ENCODE assay signal across 1 cellular context in the genomic region with DNA sequence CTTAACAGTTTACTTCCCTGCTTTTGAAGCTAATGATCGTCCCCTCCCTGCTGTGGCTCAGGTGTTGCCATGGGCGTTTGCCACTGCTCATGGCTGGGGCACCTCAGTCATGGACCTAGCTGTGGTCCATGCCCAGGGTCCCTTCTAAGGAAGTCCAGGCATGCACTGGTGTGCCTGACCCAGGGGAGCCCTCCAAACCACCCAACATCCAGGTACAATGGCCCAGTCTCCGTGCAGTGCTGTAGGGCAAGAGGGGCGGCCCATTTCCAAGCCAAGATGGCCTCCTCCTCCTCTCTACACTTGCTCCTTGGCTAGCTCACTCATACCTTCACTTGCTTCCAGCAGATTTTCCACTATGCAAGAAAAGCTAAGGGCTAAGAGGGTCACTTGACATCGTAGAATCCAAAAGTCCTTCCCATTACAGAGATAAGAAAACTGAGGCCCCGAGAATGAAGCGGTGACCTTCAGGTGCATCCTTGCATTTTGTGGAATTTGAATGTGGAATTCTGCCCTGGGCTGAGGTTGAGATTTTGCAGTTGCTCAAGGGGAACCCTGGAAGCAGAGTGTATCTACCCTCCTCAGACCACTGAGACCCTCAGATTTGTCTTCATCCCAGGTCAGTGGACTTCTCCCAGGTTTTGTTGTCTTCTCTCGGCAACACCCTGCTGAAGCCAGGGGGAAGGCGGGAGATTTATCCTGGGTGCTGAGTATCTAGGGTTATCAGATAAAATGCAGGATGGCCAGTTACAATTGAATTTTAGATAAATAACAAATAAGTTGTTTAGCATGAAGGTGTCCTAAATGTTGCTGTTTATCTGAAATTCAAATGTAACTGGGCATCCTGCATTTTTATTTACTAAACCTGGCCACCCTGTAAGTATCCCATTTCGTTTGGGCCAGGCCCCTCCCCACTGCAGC.
TF ChIP-seq lines count a peak whose summit lies in the region.

No MANE protein-coding gene starts in this region.

TF ChIP-seq in WTC11, 78 proteins besides CTCF, POLR2A, EP300 and RAD21:
- TF ChIP-seq, protein P1, sequence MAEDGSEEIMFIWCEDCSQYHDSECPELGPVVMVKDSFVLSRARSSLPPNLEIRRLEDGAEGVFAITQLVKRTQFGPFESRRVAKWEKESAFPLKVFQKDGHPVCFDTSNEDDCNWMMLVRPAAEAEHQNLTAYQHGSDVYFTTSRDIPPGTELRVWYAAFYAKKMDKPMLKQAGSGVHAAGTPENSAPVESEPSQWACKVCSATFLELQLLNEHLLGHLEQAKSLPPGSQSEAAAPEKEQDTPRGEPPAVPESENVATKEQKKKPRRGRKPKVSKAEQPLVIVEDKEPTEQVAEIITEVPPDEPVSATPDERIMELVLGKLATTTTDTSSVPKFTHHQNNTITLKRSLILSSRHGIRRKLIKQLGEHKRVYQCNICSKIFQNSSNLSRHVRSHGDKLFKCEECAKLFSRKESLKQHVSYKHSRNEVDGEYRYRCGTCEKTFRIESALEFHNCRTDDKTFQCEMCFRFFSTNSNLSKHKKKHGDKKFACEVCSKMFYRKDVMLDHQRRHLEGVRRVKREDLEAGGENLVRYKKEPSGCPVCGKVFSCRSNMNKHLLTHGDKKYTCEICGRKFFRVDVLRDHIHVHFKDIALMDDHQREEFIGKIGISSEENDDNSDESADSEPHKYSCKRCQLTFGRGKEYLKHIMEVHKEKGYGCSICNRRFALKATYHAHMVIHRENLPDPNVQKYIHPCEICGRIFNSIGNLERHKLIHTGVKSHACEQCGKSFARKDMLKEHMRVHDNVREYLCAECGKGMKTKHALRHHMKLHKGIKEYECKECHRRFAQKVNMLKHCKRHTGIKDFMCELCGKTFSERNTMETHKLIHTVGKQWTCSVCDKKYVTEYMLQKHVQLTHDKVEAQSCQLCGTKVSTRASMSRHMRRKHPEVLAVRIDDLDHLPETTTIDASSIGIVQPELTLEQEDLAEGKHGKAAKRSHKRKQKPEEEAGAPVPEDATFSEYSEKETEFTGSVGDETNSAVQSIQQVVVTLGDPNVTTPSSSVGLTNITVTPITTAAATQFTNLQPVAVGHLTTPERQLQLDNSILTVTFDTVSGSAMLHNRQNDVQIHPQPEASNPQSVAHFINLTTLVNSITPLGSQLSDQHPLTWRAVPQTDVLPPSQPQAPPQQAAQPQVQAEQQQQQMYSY (CRISPR knock-in tag; IDR thresholded peaks at IDR 0.05) = peak; percentile 76
- no peak for TF ChIP-seq GABPB1 (CRISPR knock-in tag; IDR thresholded peaks at IDR 0.05)
TF ChIP-seq in WTC11: peak in this region for 1.
